27 cellular contexts compared by ENCODE assay signal in the genomic region with DNA sequence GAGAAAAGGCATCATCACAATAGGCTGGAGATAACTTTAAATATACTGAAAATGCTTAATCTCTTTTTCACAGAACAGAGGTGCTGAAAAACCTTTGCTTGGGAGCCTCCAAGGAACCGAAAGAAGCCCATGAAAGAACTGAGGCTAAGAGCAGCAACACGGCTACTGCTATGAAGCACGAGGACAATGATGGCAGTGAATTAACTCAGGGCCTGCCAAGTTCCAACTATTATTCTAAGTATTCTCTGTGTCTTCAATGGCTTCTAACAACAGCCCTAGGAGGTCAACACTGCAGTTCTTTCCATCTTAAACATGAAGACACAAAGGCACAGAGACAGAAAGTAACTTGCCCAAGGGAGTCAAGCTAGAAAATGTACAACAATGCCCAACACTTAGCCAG.
"Had no signal": no experiment of that assay in that cellular context is flagged by ENCODE, and none has a peak within 500 bp of the region (broad histone marks: within the 10 kb centered on the region; RNA-seq: fewer than 3 reads in every experiment).

No MANE protein-coding gene starts in this region.

- H3K9me3 ChIP-seq: adrenal gland, ascending aorta, breast epithelium, colonic mucosa, gastroesophageal sphincter had no signal

- DNase-seq: activated B cell treated with CpG ODN at 0.5 μM for 24 hours; activated CD4-positive, alpha-beta T cell treated with anti-CD3 and anti-CD28 coated beads for 48 hours; activated CD4-positive, alpha-beta T cell treated with anti-CD3 and anti-CD28 coated beads, Interleukin-2, amount 50 U/mL, for 1 hour; activated CD4-positive, alpha-beta T cell treated with anti-CD3 and anti-CD28 coated beads, Interleukin-2, amount 50 U/mL, for 48 hours; activated CD8-positive, alpha-beta memory T cell treated with anti-CD3 and anti-CD28 coated beads for 24 hours; activated CD8-positive, alpha-beta T cell treated with anti-CD3 and anti-CD28 coated beads for 36 hours; activated effector memory CD4-positive, alpha-beta T cell treated with Interleukin-2 at 50 U/mL for 16 hours; activated naive CD4-positive, alpha-beta T cell treated with anti-CD3 and anti-CD28 coated beads for 36 hours; activated naive CD8-positive, alpha-beta T cell treated with anti-CD3 and anti-CD28 coated beads for 36 hours; activated naive CD8-positive, alpha-beta T cell treated with anti-CD3 and anti-CD28 coated beads, Interleukin-2, amount 50 U/mL, for 24 hours; activated T-cell treated with anti-CD3 and anti-CD28 coated beads, Interleukin-2, amount 50 U/mL, for 4 hours; adrenal gland; central memory CD4-positive, alpha-beta T cell; cerebellar nuclear complex; colonic mucosa; effector CD4-positive, alpha-beta T cell; effector memory CD8-positive, alpha-beta T cell; erythroblast; esophagus squamous epithelium; foreskin melanocyte; T-cell; T1000; WERI-Rb-1 had no signal

- H3K36me3 ChIP-seq: adrenal gland, ascending aorta, breast epithelium, cardiac muscle cell, colonic mucosa, esophagus squamous epithelium, gastroesophageal sphincter had no signal

- H3K4me1 ChIP-seq: adrenal gland, ascending aorta, breast epithelium, colonic mucosa, esophagus squamous epithelium, gastroesophageal sphincter had no signal

- H3K4me3 ChIP-seq: adrenal gland, ascending aorta, breast epithelium, cardiac muscle cell, colonic mucosa, esophagus squamous epithelium, gastroesophageal sphincter had no signal

- H3K27me3 ChIP-seq: adrenal gland, ascending aorta, breast epithelium, cardiac muscle cell, colonic mucosa had no signal

- H3K27ac ChIP-seq: adrenal gland, ascending aorta, breast epithelium, cardiac muscle cell, colonic mucosa, esophagus squamous epithelium, gastroesophageal sphincter had no signal
